ENCODE assay signal across 10 cellular contexts in genomic region chr15:56249080-56249479, GRCh38. TPM values are rescaled to one million over a fixed set of nuclear protein-coding genes. Genes with fewer than 3 reads are reported as not detected.
DNase-seq lines count a peak whose midpoint lies in the region; ATAC-seq, FAIRE-seq and TF ChIP-seq lines count a peak whose summit lies in the region.
"Had no signal": no experiment of that assay in that cellular context is flagged by ENCODE, and none has a peak within 500 bp of the region (broad histone marks: within the 10 kb centered on the region; RNA-seq: fewer than 3 reads in every experiment).

No MANE protein-coding gene starts in this region.

- FAIRE-seq in A204.1 (lab: Jason Lieb, UNC), result peak; percentile 65
- FAIRE-seq: GM18507, islet of Langerhans had no signal

- H3K36me3 Mint-ChIP-seq in CD14-positive monocyte, result no peaks in the 10 kb centered on the region

- no peak overlapping the region for H3K4me3 Mint-ChIP-seq in CD14-positive monocyte

- no peak overlapping the region for H3K27ac ChIP-seq in gastroesophageal sphincter

- H3K9me3 ChIP-seq in gastroesophageal sphincter, result no peaks in the 10 kb centered on the region

- peaks cover 0 to 3% (median 2%) of the 10 kb centered on the region in 3 donors for H3K27me3 Mint-ChIP-seq in CD14-positive monocyte (ENCODE audit: low read depth in 3 of 3)

- TF ChIP-seq CTCF in GM12872 (IDR thresholded peaks at IDR 0.05; ENCODE audit: insufficient read depth, low read depth, low read length) (peak; percentile 57), epithelial cell of esophagus (IDR thresholded peaks at IDR 0.05; ENCODE audit: insufficient read depth, low read depth, low read length, missing control alignments) (peak; percentile 62), CD14-positive monocyte (IDR thresholded peaks at IDR 0.05) (no peak), gastroesophageal sphincter (IDR thresholded peaks at IDR 0.05) (no peak)

- intact Hi-C loops in CD14-positive monocyte (cut with micrococcal nuclease), result no loop called here

- no peaks in the 10 kb centered on the region for H3K9me3 Mint-ChIP-seq in CD14-positive monocyte

- H3K27me3 ChIP-seq in gastroesophageal sphincter, result peaks cover 7% of the 10 kb centered on the region

- DNase-seq in NCI-H82 treated with DMSO at 0.1 percent for 48 hours (lab: John Stamatoyannopoulos, UW; ENCODE audit: unreplicated experiment) (peak; percentile 15), epithelial cell of esophagus (ENCODE audit: low read depth) (peak; percentile 82), CD14-positive monocyte (ENCODE audit: low spot score) (no peak)
- DNase-seq in activated naive CD4-positive, alpha-beta T cell treated with Interleukin-2 at 50 U/mL for 16 hours, result no peak

- H3K4me3 ChIP-seq in epithelial cell of esophagus (ENCODE audit: low read length) (no peak overlapping the region), gastroesophageal sphincter (no peak overlapping the region)

- ATAC-seq in HG03159 (IDR thresholded peaks at IDR 0.05; ENCODE audit: unreplicated experiment) (no peak), gastroesophageal sphincter (no peak)

- no peak overlapping the region for H3K27ac Mint-ChIP-seq in CD14-positive monocyte

- peaks cover 0 to 22% (median 8%) of the 10 kb centered on the region in 3 donors for H3K4me1 ChIP-seq in gastroesophageal sphincter

- TF ChIP-seq POLR2A in gastroesophageal sphincter (IDR thresholded peaks at IDR 0.05), result no peak

- no peaks in the 10 kb centered on the region for H3K36me3 ChIP-seq in gastroesophageal sphincter

- peaks cover 20% of the 10 kb centered on the region for H3K4me1 Mint-ChIP-seq in CD14-positive monocyte

- no peak for TF ChIP-seq EP300 in gastroesophageal sphincter (IDR thresholded peaks at IDR 0.05)

RNA-seq across cellular contexts. Expression of gene RFX7, which starts 5.4 kb away (rescaled TPM):
- polyA plus RNA-seq in CD14-positive monocyte, result 1 to 10 TPM; 1.0 to 1.2 TPM
- 1 to 10 TPM; 5.9 to 8.7 (median 7.2) TPM for total RNA-seq in gastroesophageal sphincter

Comparison
In these comparisons a context has a peak if more than half of its experiments do, and no peak if none do; other contexts are left out.
1. CTCF ChIP-seq: peak in GM12872 (single experiment) and epithelial cell of esophagus (single experiment); none in CD14-positive monocyte (single experiment) and gastroesophageal sphincter (0 of 4).
2. DNase-seq: peak in NCI-H82 treated with DMSO at 0.1 percent for 48 hours (single experiment) and epithelial cell of esophagus (single experiment); none in activated naive CD4-positive, alpha-beta T cell treated with Interleukin-2 at 50 U/mL for 16 hours (single experiment) and CD14-positive monocyte (single experiment).